Comparison of ENCODE assay signal across 10 cellular contexts in the genomic region with DNA sequence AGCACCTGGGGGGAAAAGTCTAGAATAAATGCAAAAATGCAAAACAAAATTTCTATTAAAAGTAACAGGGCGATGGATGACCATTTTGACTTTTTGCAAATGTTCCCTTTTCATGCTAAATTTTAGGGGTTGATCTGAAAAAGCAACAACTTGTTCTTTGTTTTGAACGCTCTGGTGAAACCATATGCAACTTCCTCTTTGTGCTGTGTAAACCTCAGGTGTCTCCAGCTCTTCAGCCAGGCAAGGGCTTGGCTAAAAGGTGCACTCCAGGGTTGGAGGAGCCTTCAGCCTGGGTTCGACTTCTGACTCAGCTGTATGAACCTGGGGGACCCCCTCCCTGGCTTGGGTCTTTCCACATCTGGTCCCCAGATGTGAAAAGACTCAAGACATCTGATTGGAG. TPM values are rescaled to one million over a fixed set of nuclear protein-coding genes. Genes with fewer than 3 reads are reported as not detected.
A peak's percentile ranks its signal among the peaks of the same experiment; 100 is the strongest.
DNase-seq lines count a peak whose midpoint lies in the region; ATAC-seq, FAIRE-seq and TF ChIP-seq lines count a peak whose summit lies in the region.
"Had no signal": no experiment of that assay in that cellular context is flagged by ENCODE, and none has a peak within 500 bp of the region (broad histone marks: within the 10 kb centered on the region; RNA-seq: fewer than 3 reads in every experiment).

No MANE protein-coding gene starts in this region.

- H3K4me1 Mint-ChIP-seq in CD14-positive monocyte, result peaks cover 98% of the 10 kb centered on the region
- peaks cover 44% of the 10 kb centered on the region for H3K4me1 Mint-ChIP-seq in activated naive CD8-positive, alpha-beta T cell (ENCODE audit: low read depth)

- intact Hi-C loops in CD14-positive monocyte (cut with micrococcal nuclease), result loop anchor here (5.0 to 10.0 kb wide), 2 partner anchors 36 to 76 kb away; no protein-coding TSS in a partner anchor

- no peak overlapping the region for H3K27ac ChIP-seq in substantia nigra (ENCODE audit: low read depth, low read length, poor library complexity, severe bottlenecking)
- H3K27ac ChIP-seq: brain microvascular endothelial cell had no signal

- peak overlapping the region; percentile 49 to 84 for H3K4me3 Mint-ChIP-seq in CD14-positive monocyte
- H3K4me3 Mint-ChIP-seq in activated naive CD8-positive, alpha-beta T cell, result no peak overlapping the region

- peak overlapping the region; percentile 97 to 99 (median 99) for H3K27ac Mint-ChIP-seq in CD14-positive monocyte
- peak overlapping the region; percentile 68 for H3K27ac Mint-ChIP-seq in activated naive CD8-positive, alpha-beta T cell

- FAIRE-seq in GM19239 (lab: Jason Lieb, UNC), result peak; percentile 90
- FAIRE-seq: H1 had no signal

- H3K9me3 Mint-ChIP-seq in CD14-positive monocyte, result no peaks in the 10 kb centered on the region
- H3K9me3 Mint-ChIP-seq in activated naive CD8-positive, alpha-beta T cell (ENCODE audit: low read depth), result no peaks in the 10 kb centered on the region

- no peak for DNase-seq in CD14-positive monocyte (ENCODE audit: low spot score)
- peak; percentile 52 for DNase-seq in GM19239 (ENCODE audit: insufficient read length, low spot score)
- no peak for DNase-seq in substantia nigra (lab: John Stamatoyannopoulos, UW)
- DNase-seq in H4 (ENCODE audit: low spot score), result no peak
- DNase-seq in NCI-H774 (lab: John Stamatoyannopoulos, UW), result no peak
- DNase-seq: brain microvascular endothelial cell had no signal

- no peak for TF ChIP-seq CTCF in CD14-positive monocyte (IDR thresholded peaks at IDR 0.05)

- ATAC-seq in HG03108 (IDR thresholded peaks at IDR 0.05; ENCODE audit: unreplicated experiment), result peak; percentile 48
- no peak for ATAC-seq in GM21360 (IDR thresholded peaks at IDR 0.05; ENCODE audit: unreplicated experiment)

- H3K36me3 Mint-ChIP-seq in CD14-positive monocyte, result peaks cover 84 to 90% of the 10 kb centered on the region in 2 donors
- peaks cover 37% of the 10 kb centered on the region for H3K36me3 Mint-ChIP-seq in activated naive CD8-positive, alpha-beta T cell

- H3K27me3 Mint-ChIP-seq in CD14-positive monocyte (ENCODE audit: low read depth in 3 of 3), result peaks cover 0 to 4% (median 2%) of the 10 kb centered on the region in 3 donors
- H3K27me3 Mint-ChIP-seq in activated naive CD8-positive, alpha-beta T cell, result no peaks in the 10 kb centered on the region

RNA-seq across cellular contexts. Expression of gene IRF8, which starts 9.5 kb away (rescaled TPM):
- 100 to 1,000 TPM; 157 to 187 TPM for polyA plus RNA-seq in CD14-positive monocyte
- 1.7 and 1.9 TPM in 2 replicates for total RNA-seq in H4 (2014; rRNA removed; shearing (Covaris generic))
